ENCODE assay signal across 14 cellular contexts in the genomic region with DNA sequence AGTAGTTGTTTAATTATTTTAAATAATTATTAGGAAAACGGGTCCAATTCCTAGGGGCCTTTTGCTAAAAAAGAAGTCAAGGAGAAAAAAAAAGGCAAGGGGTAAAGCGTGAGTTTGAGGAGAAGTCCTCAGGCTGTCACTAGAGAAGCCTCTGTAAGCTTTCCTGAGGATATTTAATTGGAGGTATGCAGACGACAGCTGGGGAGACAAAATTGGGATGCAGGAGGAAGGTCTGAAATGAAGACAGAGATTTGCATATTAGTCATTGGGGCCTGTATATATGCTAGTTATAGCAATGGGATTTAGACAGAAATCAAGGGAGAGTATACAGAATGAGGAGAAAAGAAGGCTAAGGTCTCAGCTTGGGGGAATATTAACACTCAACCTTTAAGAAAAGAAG. TPM values are rescaled to one million over a fixed set of nuclear protein-coding genes. Genes with fewer than 3 reads are reported as not detected.
A peak's percentile ranks its signal among the peaks of the same experiment; 100 is the strongest.
DNase-seq lines count a peak whose midpoint lies in the region; ATAC-seq and TF ChIP-seq lines count a peak whose summit lies in the region.
"Had no signal": no experiment of that assay in that cellular context is flagged by ENCODE, and none has a peak within 500 bp of the region (broad histone marks: within the 10 kb centered on the region; RNA-seq: fewer than 3 reads in every experiment).

No MANE protein-coding gene starts in this region.

- no TSS peak for BruUV-seq in Calu3 (replicated peaks; lab: Mats Ljungman, UMichigan)

- TF ChIP-seq CTCF in Loucy (conservative IDR thresholded peaks at IDR 0.05; ENCODE audit: low read length) (no peak), WERI-Rb-1 (IDR thresholded peaks at IDR 0.05; ENCODE audit: low read depth, low read length) (no peak), neural cell (IDR thresholded peaks at IDR 0.05; ENCODE audit: poor library complexity, severe bottlenecking) (no peak), Calu3 (IDR thresholded peaks at IDR 0.05; ENCODE audit: unreplicated experiment) (no peak)

- peaks cover 13% of the 10 kb centered on the region for H3K4me1 Mint-ChIP-seq in Calu3 (ENCODE audit: low read depth, unreplicated experiment)
- H3K4me1 Mint-ChIP-seq in stimulated activated naive B cell treated with anti-CD40 and anti-IgM and Interleukin-4, amounts not matched to agents 10 μg/mL and 1 μg/mL and 100 μg/mL, for 72 hours: peaks cover 26 to 58% of the 10 kb centered on the region in 2 donors

- H3K27ac Mint-ChIP-seq in Calu3 (ENCODE audit: unreplicated experiment): no peak overlapping the region
- no peak overlapping the region for H3K27ac Mint-ChIP-seq in stimulated activated naive B cell treated with anti-CD40 and anti-IgM and Interleukin-4, amounts not matched to agents 10 μg/mL and 1 μg/mL and 100 μg/mL, for 72 hours

- no peaks in the 10 kb centered on the region for H3K27me3 Mint-ChIP-seq in Calu3 (ENCODE audit: unreplicated experiment)
- H3K27me3 Mint-ChIP-seq in stimulated activated naive B cell treated with anti-CD40 and anti-IgM and Interleukin-4, amounts not matched to agents 10 μg/mL and 1 μg/mL and 100 μg/mL, for 72 hours: no peaks in the 10 kb centered on the region

- H3K9me3 ChIP-seq in Loucy (ENCODE audit: insufficient read depth, low read depth, low read length) (no peaks in the 10 kb centered on the region), WERI-Rb-1 (ENCODE audit: severe bottlenecking) (no peaks in the 10 kb centered on the region), neural cell (ENCODE audit: low read length) (no peaks in the 10 kb centered on the region)
- H3K9me3 ChIP-seq: BLaER1 had no signal

- 0 out of 2 replicates have a peak overlapping the region, but pooled peaks have one; percentile 35 for H2AFZ ChIP-seq in Loucy (ENCODE audit: low read length)
- H2AFZ ChIP-seq in neural cell (ENCODE audit: low read depth, low read length): no peak overlapping the region
- H2AFZ ChIP-seq: PC-9 had no signal

- no peak for ATAC-seq in stimulated activated naive B cell treated with anti-CD40 and anti-IgM and Interleukin-4, amounts not matched to agents 10 μg/mL and 1 μg/mL and 100 μg/mL, for 72 hours (replicated peaks)

- no peaks in the 10 kb centered on the region for H3K27me3 ChIP-seq in Loucy (ENCODE audit: insufficient read depth, low read length, poor library complexity, severe bottlenecking)
- no peaks in the 10 kb centered on the region for H3K27me3 ChIP-seq in WERI-Rb-1 (ENCODE audit: insufficient read depth, low read depth, severe bottlenecking)
- no peaks in the 10 kb centered on the region for H3K27me3 ChIP-seq in neural cell (ENCODE audit: insufficient read depth, low read depth, low read length)
- H3K27me3 ChIP-seq: BLaER1 had no signal

- H4K20me1 ChIP-seq in Loucy (ENCODE audit: insufficient read depth, low read length, poor library complexity, severe bottlenecking) (no peaks in the 10 kb centered on the region), neural cell (ENCODE audit: insufficient read depth) (no peaks in the 10 kb centered on the region)
- H4K20me1 ChIP-seq: BLaER1 had no signal

- no peaks in the 10 kb centered on the region for H3K9me3 Mint-ChIP-seq in Calu3 (ENCODE audit: low read depth, unreplicated experiment)
- peaks cover 4 to 10% of the 10 kb centered on the region in 2 donors for H3K9me3 Mint-ChIP-seq in stimulated activated naive B cell treated with anti-CD40 and anti-IgM and Interleukin-4, amounts not matched to agents 10 μg/mL and 1 μg/mL and 100 μg/mL, for 72 hours
- H3K9me3 Mint-ChIP-seq: H9 had no signal

- no peak for TF ChIP-seq EP300 in neural cell (conservative IDR thresholded peaks at IDR 0.05; ENCODE audit: poor library complexity, severe bottlenecking)

- TF ChIP-seq RAD21 in neural cell (conservative IDR thresholded peaks at IDR 0.05): no peak

- H3K4me3 ChIP-seq in Loucy (ENCODE audit: low read length, poor library complexity, severe bottlenecking) (no peak overlapping the region), WERI-Rb-1 (ENCODE audit: low read depth, low read length) (no peak overlapping the region), neural cell (ENCODE audit: low read length) (no peak overlapping the region)
- H3K4me3 ChIP-seq: BLaER1, PC-9 had no signal

- intact Hi-C loops in Calu3 (cut with micrococcal nuclease; ENCODE audit: unreplicated experiment): no loop called here

- H3K79me2 ChIP-seq in Loucy (ENCODE audit: insufficient read depth, low read length) (no peaks in the 10 kb centered on the region), neural cell (replicated peaks; ENCODE audit: insufficient read depth, low read length) (no peaks in the 10 kb centered on the region)

- no peaks in the 10 kb centered on the region for H3K36me3 Mint-ChIP-seq in Calu3 (ENCODE audit: insufficient read depth, unreplicated experiment)
- peaks cover 0 to 4% of the 10 kb centered on the region in 2 donors for H3K36me3 Mint-ChIP-seq in stimulated activated naive B cell treated with anti-CD40 and anti-IgM and Interleukin-4, amounts not matched to agents 10 μg/mL and 1 μg/mL and 100 μg/mL, for 72 hours

- H3K9ac ChIP-seq in Loucy (ENCODE audit: low read depth, low read length, poor library complexity, severe bottlenecking): no peak overlapping the region
- no peak overlapping the region for H3K9ac ChIP-seq in neural cell (ENCODE audit: low read length)
- H3K9ac ChIP-seq: BLaER1 had no signal

- H3K4me3 Mint-ChIP-seq in Calu3 (ENCODE audit: low read depth, unreplicated experiment): no peak overlapping the region
- H3K4me3 Mint-ChIP-seq in stimulated activated naive B cell treated with anti-CD40 and anti-IgM and Interleukin-4, amounts not matched to agents 10 μg/mL and 1 μg/mL and 100 μg/mL, for 72 hours: no peak overlapping the region
- H3K4me3 Mint-ChIP-seq: H9 had no signal

- H3K4me1 ChIP-seq in Loucy (ENCODE audit: insufficient read depth, low read length, poor library complexity, severe bottlenecking): peaks cover 58% of the 10 kb centered on the region

- H3K27ac ChIP-seq in WERI-Rb-1 (peak overlapping the region; percentile 65), neural cell (ENCODE audit: low read length) (peak overlapping the region; percentile 75)
- H3K27ac ChIP-seq: BLaER1, PC-9 had no signal

- CTCF ChIA-PET in Calu3 (lab: Charles Lee): no interaction called here

- H3K9me2 ChIP-seq in Loucy (replicated peaks; ENCODE audit: low read depth, low read length): no peaks in the 10 kb centered on the region
- no peaks in the 10 kb centered on the region for H3K9me2 ChIP-seq in neural cell (ENCODE audit: insufficient read depth, low read length)

- DNase-seq in DMS 273 (lab: John Stamatoyannopoulos, UW; ENCODE audit: unreplicated experiment): peak; percentile 56
- no peak for DNase-seq in WERI-Rb-1
- DNase-seq in Calu3: no peak
- no peak for DNase-seq in H4 (ENCODE audit: low spot score)
- no peak for DNase-seq in stimulated activated naive B cell treated with anti-CD40 and anti-IgM and Interleukin-4, amounts not matched to agents 10 μg/mL and 1 μg/mL and 100 μg/mL, for 72 hours
- DNase-seq: H9, Kasumi-1, NCI-H2029 treated with DMSO at 0.1 percent for 48 hours, NCI-H526, PC-9 had no signal

- no peak overlapping the region for H3K4me2 ChIP-seq in Loucy (ENCODE audit: low read depth, low read length, poor library complexity, severe bottlenecking)
- H3K4me2 ChIP-seq in neural cell (ENCODE audit: low read length): peak overlapping the region; percentile 32
- H3K4me2 ChIP-seq: BLaER1, PC-9 had no signal

- H3K36me3 ChIP-seq in Loucy (ENCODE audit: insufficient read depth, low read length) (no peaks in the 10 kb centered on the region), WERI-Rb-1 (no peaks in the 10 kb centered on the region), neural cell (ENCODE audit: insufficient read depth, low read length) (no peaks in the 10 kb centered on the region)
- H3K36me3 ChIP-seq: BLaER1 had no signal

- H3F3A ChIP-seq in Loucy (ENCODE audit: low read depth) (peaks cover 6% of the 10 kb centered on the region; the same call in 1 of the 2 replicates), neural cell (ENCODE audit: insufficient read depth, low read length, poor library complexity, severe bottlenecking) (peaks cover 7% of the 10 kb centered on the region)

TF ChIP-seq in neural cell, 6 proteins besides CTCF, POLR2A, EP300 and RAD21:
- TF ChIP-seq, protein P1, sequence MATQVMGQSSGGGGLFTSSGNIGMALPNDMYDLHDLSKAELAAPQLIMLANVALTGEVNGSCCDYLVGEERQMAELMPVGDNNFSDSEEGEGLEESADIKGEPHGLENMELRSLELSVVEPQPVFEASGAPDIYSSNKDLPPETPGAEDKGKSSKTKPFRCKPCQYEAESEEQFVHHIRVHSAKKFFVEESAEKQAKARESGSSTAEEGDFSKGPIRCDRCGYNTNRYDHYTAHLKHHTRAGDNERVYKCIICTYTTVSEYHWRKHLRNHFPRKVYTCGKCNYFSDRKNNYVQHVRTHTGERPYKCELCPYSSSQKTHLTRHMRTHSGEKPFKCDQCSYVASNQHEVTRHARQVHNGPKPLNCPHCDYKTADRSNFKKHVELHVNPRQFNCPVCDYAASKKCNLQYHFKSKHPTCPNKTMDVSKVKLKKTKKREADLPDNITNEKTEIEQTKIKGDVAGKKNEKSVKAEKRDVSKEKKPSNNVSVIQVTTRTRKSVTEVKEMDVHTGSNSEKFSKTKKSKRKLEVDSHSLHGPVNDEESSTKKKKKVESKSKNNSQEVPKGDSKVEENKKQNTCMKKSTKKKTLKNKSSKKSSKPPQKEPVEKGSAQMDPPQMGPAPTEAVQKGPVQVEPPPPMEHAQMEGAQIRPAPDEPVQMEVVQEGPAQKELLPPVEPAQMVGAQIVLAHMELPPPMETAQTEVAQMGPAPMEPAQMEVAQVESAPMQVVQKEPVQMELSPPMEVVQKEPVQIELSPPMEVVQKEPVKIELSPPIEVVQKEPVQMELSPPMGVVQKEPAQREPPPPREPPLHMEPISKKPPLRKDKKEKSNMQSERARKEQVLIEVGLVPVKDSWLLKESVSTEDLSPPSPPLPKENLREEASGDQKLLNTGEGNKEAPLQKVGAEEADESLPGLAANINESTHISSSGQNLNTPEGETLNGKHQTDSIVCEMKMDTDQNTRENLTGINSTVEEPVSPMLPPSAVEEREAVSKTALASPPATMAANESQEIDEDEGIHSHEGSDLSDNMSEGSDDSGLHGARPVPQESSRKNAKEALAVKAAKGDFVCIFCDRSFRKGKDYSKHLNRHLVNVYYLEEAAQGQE (IDR thresholded peaks at IDR 0.05; ENCODE audit: borderline replicate concordance): no peak
- TF ChIP-seq TAF1 (IDR thresholded peaks at IDR 0.05; ENCODE audit: low read depth) (no peak), SMC3 (conservative IDR thresholded peaks at IDR 0.05; ENCODE audit: poor library complexity) (no peak), POLR2AphosphoS5 (IDR thresholded peaks at IDR 0.05) (no peak), MXI1 (conservative IDR thresholded peaks at IDR 0.05; ENCODE audit: poor library complexity, severe bottlenecking) (no peak), EZH2 (IDR thresholded peaks at IDR 0.05; ENCODE audit: borderline replicate concordance, insufficient read depth, low read length, poor library complexity, severe bottlenecking) (no peak)

RNA-seq across cellular contexts. Expression of a gene that starts 8.6 kb away (rescaled TPM):
- not detected in 2 replicates for polyA plus RNA-seq in neural cell
- polyA minus RNA-seq in neural cell: not detected in 2 replicates
- total RNA-seq in Calu3 (2022): not detected in 2 replicates
- not detected in 2 replicates for total RNA-seq in H4 (2014; rRNA removed; shearing (Covaris generic))
- total RNA-seq: H9, PC-9 had no signal
- polyA plus RNA-seq: AG04450 had no signal
